ENCODE assay signal across 24 cellular contexts in genomic region chr13:102234618-102235017, GRCh38.
"Had no signal": no experiment of that assay in that cellular context is flagged by ENCODE, and none has a peak within 500 bp of the region (broad histone marks: within the 10 kb centered on the region; RNA-seq: fewer than 3 reads in every experiment).

No MANE protein-coding gene starts in this region.

- DNase-seq: activated CD4-positive, alpha-beta T cell treated with anti-CD3 and anti-CD28 coated beads for 1 hour; activated CD8-positive, alpha-beta memory T cell treated with anti-CD3 and anti-CD28 coated beads for 24 hours; activated CD8-positive, alpha-beta memory T cell treated with anti-CD3 and anti-CD28 coated beads, Interleukin-2, amount 50 U/mL, for 4 hours; activated T-cell treated with anti-CD3 and anti-CD28 coated beads, Interleukin-2, amount 50 U/mL, for 24 hours; amygdala; effector CD4-positive, alpha-beta T cell; left cardiac atrium; mesenchymal stem cell; posterior cingulate gyrus; right lobe of liver; stimulated activated CD4-positive, alpha-beta T cell treated with anti-CD3 and anti-CD28 coated beads, Interleukin-1b, Interleukin-23, amount 100 ng/mL, for 48 hours; stomach; WERI-Rb-1 had no signal

- FAIRE-seq: endometrium, TTC549, urothelium cell line had no signal

- H3K4me3 Mint-ChIP-seq: activated naive CD8-positive, alpha-beta T cell; activated T-cell treated with anti-CD3 and anti-CD28 coated beads, Interleukin-2, amount 50 U/mL, for 24 hours; activated T-helper 17 cell treated with anti-CD3 and anti-CD28 coated beads, Interleukin-2, amount 50 U/mL, for 72 hours; dendritic cell treated with granulocyte-macrophage colony-stimulating factor and Interleukin-4, amounts not matched to agents 40 ng/mL and 50 ng/mL, for 4 days; stimulated activated effector memory CD8-positive, alpha-beta T cell treated with anti-CD3 and anti-CD28 coated beads, Interleukin-12 subunit alpha, Interleukin-12 subunit beta, amount 100 ng/mL, for 72 hours had no signal

- H3K27ac Mint-ChIP-seq: activated naive CD8-positive, alpha-beta T cell; activated T-cell treated with anti-CD3 and anti-CD28 coated beads, Interleukin-2, amount 50 U/mL, for 24 hours; activated T-helper 17 cell treated with anti-CD3 and anti-CD28 coated beads, Interleukin-2, amount 50 U/mL, for 72 hours; dendritic cell treated with granulocyte-macrophage colony-stimulating factor and Interleukin-4, amounts not matched to agents 40 ng/mL and 50 ng/mL, for 4 days; stimulated activated effector memory CD8-positive, alpha-beta T cell treated with anti-CD3 and anti-CD28 coated beads, Interleukin-12 subunit alpha, Interleukin-12 subunit beta, amount 100 ng/mL, for 72 hours had no signal

- H3K27me3 Mint-ChIP-seq: dendritic cell treated with granulocyte-macrophage colony-stimulating factor and Interleukin-4, amounts not matched to agents 40 ng/mL and 50 ng/mL, for 4 days had no signal

- H3K4me3 ChIP-seq: cardiac muscle cell, right lobe of liver, skin epidermis, stomach, suprapubic skin, tibial nerve had no signal

- H3K9me3 Mint-ChIP-seq: activated T-cell treated with anti-CD3 and anti-CD28 coated beads, Interleukin-2, amount 50 U/mL, for 24 hours; activated T-helper 17 cell treated with anti-CD3 and anti-CD28 coated beads, Interleukin-2, amount 50 U/mL, for 72 hours; dendritic cell treated with granulocyte-macrophage colony-stimulating factor and Interleukin-4, amounts not matched to agents 40 ng/mL and 50 ng/mL, for 4 days; stimulated activated effector memory CD8-positive, alpha-beta T cell treated with anti-CD3 and anti-CD28 coated beads, Interleukin-12 subunit alpha, Interleukin-12 subunit beta, amount 100 ng/mL, for 72 hours had no signal

- H3K4me1 Mint-ChIP-seq: stimulated activated effector memory CD8-positive, alpha-beta T cell treated with anti-CD3 and anti-CD28 coated beads, Interleukin-12 subunit alpha, Interleukin-12 subunit beta, amount 100 ng/mL, for 72 hours had no signal

- H3K27ac ChIP-seq: cardiac muscle cell, skin epidermis, stomach, suprapubic skin, tibial nerve, WERI-Rb-1 had no signal

- H3K36me3 Mint-ChIP-seq: activated naive CD8-positive, alpha-beta T cell; stimulated activated effector memory CD8-positive, alpha-beta T cell treated with anti-CD3 and anti-CD28 coated beads, Interleukin-12 subunit alpha, Interleukin-12 subunit beta, amount 100 ng/mL, for 72 hours had no signal
